ENCODE assay signal across 19 cellular contexts in the genomic region with DNA sequence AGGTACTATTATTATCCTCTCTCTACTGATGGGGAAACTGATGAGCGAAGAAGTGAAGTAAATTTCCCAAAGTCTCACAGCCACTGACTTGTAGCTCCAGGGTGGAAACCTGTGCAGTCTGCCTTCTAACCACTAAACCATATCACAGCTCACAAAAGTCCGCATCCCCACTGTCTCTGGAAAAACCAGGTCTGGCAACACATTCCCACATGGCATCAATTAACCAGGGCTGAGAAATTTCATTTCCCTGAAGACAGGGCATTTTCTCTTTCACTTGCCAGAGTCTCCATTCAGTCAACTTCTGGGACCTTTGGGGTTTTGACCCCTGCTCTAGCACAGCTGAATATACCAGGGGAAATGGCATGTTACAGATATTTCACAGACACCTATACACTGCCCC. TPM values are rescaled to one million over a fixed set of nuclear protein-coding genes. Genes with fewer than 3 reads are reported as not detected.
"Had no signal": no experiment of that assay in that cellular context is flagged by ENCODE, and none has a peak within 500 bp of the region (broad histone marks: within the 10 kb centered on the region; RNA-seq: fewer than 3 reads in every experiment).

No MANE protein-coding gene starts in this region.

- DNase-seq: Kasumi-1, MM.1S, NCI-H1092 treated with DMSO at 0.1 percent for 48 hours, NCI-H1436, NCI-H187, NCI-H2029, NCI-H2081 treated with DMSO at 0.1 percent for 48 hours, NCI-H2171, NCI-H226, NCI-H446, NCI-H510A, NCI-H524 treated with DMSO at 0.1 percent for 48 hours, NCI-H69, NCI-H774, SHP77 had no signal

- H3K9me3 Mint-ChIP-seq: IgD-negative memory B cell had no signal

- H3K4me3 ChIP-seq: K562 had no signal

- H3K36me3 Mint-ChIP-seq: IgD-negative memory B cell had no signal

- H3K27ac Mint-ChIP-seq: IgD-negative memory B cell had no signal

- H3K27me3 Mint-ChIP-seq: IgD-negative memory B cell had no signal

- ATAC-seq: K562 had no signal

- H3K4me3 Mint-ChIP-seq: IgD-negative memory B cell had no signal

RNA-seq across cellular contexts. Expression of a gene that starts 26.5 kb away (rescaled TPM):
- total RNA-seq: M059J had no signal

RNA-seq across cellular contexts. Expression of a gene that starts 41.0 kb away (rescaled TPM):
- total RNA-seq: SK-MEL-5 had no signal

RNA-seq across cellular contexts. Expression of a gene that starts 51.9 kb away (rescaled TPM):
- total RNA-seq: K562, M059J, SK-MEL-5 had no signal
